Comparison of ENCODE assay signal across 8 cellular contexts in the genomic region with DNA sequence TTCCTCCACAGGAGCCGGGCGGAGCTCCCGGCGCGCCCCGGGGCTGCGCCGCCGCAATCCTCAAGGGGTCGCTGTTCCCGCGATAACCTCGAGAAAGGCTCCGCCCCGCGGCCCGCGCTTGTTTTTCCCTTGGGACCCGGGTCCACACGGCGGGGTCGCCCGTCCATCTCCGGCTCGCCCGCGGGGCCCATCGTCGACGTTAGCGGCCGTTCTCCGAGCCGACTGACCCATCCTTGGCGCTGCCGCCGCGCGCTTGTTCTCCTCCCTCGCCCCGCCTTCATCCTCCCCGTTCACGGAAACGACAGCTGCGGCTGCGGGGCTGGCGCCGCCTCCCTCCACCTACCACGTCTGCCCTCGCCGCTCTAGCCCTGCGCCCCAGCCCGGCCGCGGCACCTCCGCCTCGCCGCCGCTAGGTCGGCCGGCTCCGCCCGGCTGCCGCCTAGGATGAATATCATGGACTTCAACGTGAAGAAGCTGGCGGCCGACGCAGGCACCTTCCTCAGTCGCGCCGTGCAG. TPM values are rescaled to one million over a fixed set of nuclear protein-coding genes. Genes with fewer than 3 reads are reported as not detected.
DNase-seq lines count a peak whose midpoint lies in the region; ATAC-seq, FAIRE-seq and TF ChIP-seq lines count a peak whose summit lies in the region.

A gene (plus strand): TSS at position 121 of the 516 bp plus-strand sequence. CDS start 324 bp downstream, at position 445.

- H2AFZ ChIP-seq in trophoblast cell (ENCODE audit: insufficient read depth, low read length, poor library complexity) = peak within 1 kb of the TSS; percentile 90

- peaks cover 7% of the 10 kb centered on the region for H3K79me2 ChIP-seq in trophoblast cell (ENCODE audit: control insufficient read depth, insufficient read depth, low read length, poor library complexity)

- peak within 1 kb of the TSS; percentile 90 for H3K9ac ChIP-seq in trophoblast cell (ENCODE audit: low read length)

- H3K4ac ChIP-seq in trophoblast cell (ENCODE audit: low read depth, low read length) = peak within 1 kb of the TSS; percentile 73

- H3K79me1 ChIP-seq in trophoblast cell (ENCODE audit: low read length) = peaks cover 11% of the 10 kb centered on the region

- H3K27me3 ChIP-seq in trophoblast cell (ENCODE audit: insufficient read depth, low read length) = no peaks in the 10 kb centered on the region
- H3K27me3 ChIP-seq in tibial nerve = no peaks in the 10 kb centered on the region

- no peaks in the 10 kb centered on the region for H3K36me3 ChIP-seq in trophoblast cell (ENCODE audit: control insufficient read depth in 1 of 2, insufficient read depth in 2 of 2, low read length in 2 of 2)
- H3K36me3 ChIP-seq in tibial nerve = no peaks in the 10 kb centered on the region

- TF ChIP-seq EP300 in tibial nerve (IDR thresholded peaks at IDR 0.05) = peak; percentile 64 to 92

- peak within 1 kb of the TSS; percentile 59 for H3K4me2 ChIP-seq in trophoblast cell (ENCODE audit: low read length)

- ATAC-seq in HG02763 (IDR thresholded peaks at IDR 0.05; ENCODE audit: unreplicated experiment) (peak; percentile 85), Right ventricle myocardium superior (ENCODE audit: poor library complexity) (peak; percentile 96)

- FAIRE-seq in GM12891 (lab: Jason Lieb, UNC) = peak; percentile 97

- H3K18ac ChIP-seq in trophoblast cell (ENCODE audit: low read length) = peak within 1 kb of the TSS; percentile 90

- no CpG with 5 or more reads among the region's 71 CpGs for WGBS in trophoblast cell (ENCODE audit: extremely low coverage, insufficient coverage, insufficient read length)
- WGBS in tibial nerve, 2 donors = 1% methylated on average over 33 to 56 of the region's 71 CpGs

- peak within 1 kb of the TSS; percentile 83 for H2BK5ac ChIP-seq in trophoblast cell (ENCODE audit: low read depth, low read length, poor library complexity)

- TF ChIP-seq POLR2A in GM12891 (IDR thresholded peaks at IDR 0.05; ENCODE audit: low read depth, low read length) (no peak; the same call in none of the 2 replicates), tibial nerve (IDR thresholded peaks at IDR 0.05) (peak; percentile 26 to 71)

- peak; percentile 74 for DNase-seq in GM12891 (ENCODE audit: insufficient read length, low spot score)
- DNase-seq in NCI-H128 (lab: John Stamatoyannopoulos, UW; ENCODE audit: unreplicated experiment) = peak; percentile 90
- DNase-seq in SW 1271 (lab: John Stamatoyannopoulos, UW) = peak; percentile 66 to 78
- peak; percentile 69 for DNase-seq in activated naive CD8-positive, alpha-beta T cell treated with anti-CD3 and anti-CD28 coated beads, Interleukin-2, amount 50 U/mL, for 16 hours (ENCODE audit: low read depth, low spot score)
- DNase-seq in Right ventricle myocardium superior = peak; percentile 94
- peak; percentile 92 to 94 for DNase-seq in trophoblast cell
- DNase-seq in tibial nerve (ENCODE audit: low spot score in 2 of 2) = peak; percentile 77 to 79

- intact Hi-C loops in Right ventricle myocardium superior (cut with DNase I) = no loop called here

- H3K9me3 ChIP-seq in trophoblast cell (ENCODE audit: insufficient read depth, low read depth, low read length) (no peaks in the 10 kb centered on the region), tibial nerve (no peaks in the 10 kb centered on the region)

- H4K8ac ChIP-seq in trophoblast cell (ENCODE audit: low read depth, low read length) = peak within 1 kb of the TSS; percentile 89

- H3K4me1 ChIP-seq in trophoblast cell (ENCODE audit: control insufficient read depth in 1 of 2, insufficient read depth in 2 of 2, low read length in 2 of 2) (no peaks in the 10 kb centered on the region), tibial nerve (peaks cover 6 to 48% (median 26%) of the 10 kb centered on the region in 4 donors)

- H3K23ac ChIP-seq in trophoblast cell (ENCODE audit: low read length) = no peak within 1 kb of the TSS

- H3K4me3 ChIP-seq in trophoblast cell (ENCODE audit: low read depth, low read length) = peak within 1 kb of the TSS; percentile 95
- H3K4me3 ChIP-seq in tibial nerve = peak within 1 kb of the TSS; percentile 82 to 98 (median 94)

- peak within 1 kb of the TSS; percentile 88 for H4K12ac ChIP-seq in trophoblast cell (ENCODE audit: low read depth, low read length)

- H2AK5ac ChIP-seq in trophoblast cell (ENCODE audit: low read length) = peak within 1 kb of the TSS; percentile 42

- H2BK12ac ChIP-seq in trophoblast cell (ENCODE audit: low read length) = no peak within 1 kb of the TSS

- H4K91ac ChIP-seq in trophoblast cell (ENCODE audit: low read depth, low read length) = peak within 1 kb of the TSS; percentile 97

- peak within 1 kb of the TSS; percentile 96 for H3K27ac ChIP-seq in trophoblast cell (ENCODE audit: low read depth, low read length)
- H3K27ac ChIP-seq in tibial nerve = peak within 1 kb of the TSS; percentile 97 to 100 (median 99)

- peak within 1 kb of the TSS; percentile 76 for H2BK120ac ChIP-seq in trophoblast cell (ENCODE audit: insufficient read depth, low read length, poor library complexity)

- H3K14ac ChIP-seq in trophoblast cell (ENCODE audit: low read length) = peak within 1 kb of the TSS; percentile 98

- peak; percentile 90 to 98 (median 96) for TF ChIP-seq CTCF in tibial nerve (IDR thresholded peaks at IDR 0.05)

TF ChIP-seq in GM12891, 5 proteins besides CTCF, POLR2A, EP300 and RAD21:
- TF ChIP-seq SPI1 (IDR thresholded peaks at IDR 0.05; ENCODE audit: low read depth, low read length) (peak; percentile 14; the same call in 1 of the 2 replicates), POLR2AphosphoS5 (IDR thresholded peaks at IDR 0.05; ENCODE audit: low read depth, low read length) (peak; percentile 61; the same call in 1 of the 2 replicates), PAX5 (IDR thresholded peaks at IDR 0.05; ENCODE audit: insufficient read depth, low read length, severe bottlenecking) (no peak)

RNA-seq across cellular contexts. Expression of the gene that starts here (rescaled TPM):
- polyA plus RNA-seq in GM12891 (2012; ENCODE audit: low read depth, missing spikeins) = 27.6 TPM
- total RNA-seq in Right ventricle myocardium superior (120 TPM), tibial nerve (10 to 100 TPM; 37.7 to 46.1 (median 40.1) TPM)
- 72.0 and 73.0 TPM in 2 replicates for polyA plus RNA-seq in trophoblast cell (2013)

Comparison
In these comparisons a context has a peak if more than half of its experiments do, and no peak if none do; other contexts are left out.
1. Peak in every context shown above with its lines: DNase-seq, ATAC-seq, H3K4me3 ChIP-seq and H3K27ac ChIP-seq.